15 cellular contexts compared by ENCODE assay signal in the genomic region with DNA sequence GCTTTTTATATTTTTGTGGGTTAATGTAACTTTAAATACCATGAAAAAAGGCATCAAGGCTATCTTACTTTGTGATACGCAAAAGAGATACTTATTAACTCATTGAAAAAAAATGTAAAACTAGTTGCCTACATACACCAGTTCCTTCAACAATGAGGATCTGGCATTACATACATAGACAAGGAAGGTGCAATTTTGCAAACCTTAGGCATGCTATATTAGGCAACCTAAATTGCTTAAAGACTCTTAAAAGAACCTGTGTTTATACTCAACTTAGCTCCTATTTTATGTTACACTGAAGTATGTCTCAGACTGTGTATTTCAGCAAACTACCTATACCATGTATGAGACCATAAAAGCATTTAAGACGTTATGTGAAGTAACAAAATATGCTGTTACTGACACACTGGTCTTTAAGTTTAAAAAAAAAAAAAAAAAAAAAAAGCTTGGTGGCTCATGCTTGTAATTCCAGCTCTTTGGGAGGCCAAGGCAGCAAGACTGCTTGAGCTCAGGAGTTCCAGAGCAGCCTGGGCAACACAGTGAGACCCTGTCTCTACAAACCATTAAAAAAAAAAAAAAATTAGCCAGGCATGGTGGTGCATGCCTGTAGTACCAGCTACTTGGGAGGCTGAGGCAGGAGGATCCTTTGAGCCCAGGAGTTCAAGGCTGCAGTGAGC.
"Had no signal": no experiment of that assay in that cellular context is flagged by ENCODE, and none has a peak within 500 bp of the region (broad histone marks: within the 10 kb centered on the region; RNA-seq: fewer than 3 reads in every experiment).

No MANE protein-coding gene starts in this region.

- H3K4me3 Mint-ChIP-seq: activated B cell treated with CpG ODN at 0.5 μM for 24 hours; activated CD4-positive, alpha-beta memory T cell treated with anti-CD3 and anti-CD28 coated beads for 36 hours; activated naive CD8-positive, alpha-beta T cell treated with anti-CD3 and anti-CD28 coated beads, Interleukin-2, amount 10 ng/mL, durations not matched to agents 7 days and 5 days; brain; endodermal cell; stimulated activated naive CD8-positive, alpha-beta T cell treated with anti-CD3 and anti-CD28 coated beads, Interleukin-15, Interleukin-2, amounts not matched to agents 100 ng/mL and 50 ng/mL, for 24 hours had no signal

- DNase-seq: activated B cell treated with CpG ODN at 0.5 μM for 24 hours; activated CD4-positive, alpha-beta memory T cell treated with anti-CD3 and anti-CD28 coated beads for 36 hours; activated CD4-positive, alpha-beta T cell treated with anti-CD3 and anti-CD28 coated beads for 4 hours; activated naive CD4-positive, alpha-beta T cell; activated naive CD8-positive, alpha-beta T cell treated with anti-CD3 and anti-CD28 coated beads, Interleukin-2, amount 10 ng/mL, durations not matched to agents 7 days and 5 days; anterior cingulate cortex; central memory CD4-positive, alpha-beta T cell; colonic mucosa; endodermal cell; hypothalamus; left lung; stimulated activated CD4-positive, alpha-beta T cell treated with anti-CD3 and anti-CD28 coated beads, Interleukin-2, amount 100 ng/mL, for 24 hours; transverse colon had no signal

- H3K27me3 Mint-ChIP-seq: activated B cell treated with CpG ODN at 0.5 μM for 24 hours; activated CD4-positive, alpha-beta memory T cell treated with anti-CD3 and anti-CD28 coated beads for 36 hours; activated naive CD8-positive, alpha-beta T cell treated with anti-CD3 and anti-CD28 coated beads, Interleukin-2, amount 10 ng/mL, durations not matched to agents 7 days and 5 days; brain; stimulated activated naive CD8-positive, alpha-beta T cell treated with anti-CD3 and anti-CD28 coated beads, Interleukin-15, Interleukin-2, amounts not matched to agents 100 ng/mL and 50 ng/mL, for 24 hours had no signal

- H3K9me3 Mint-ChIP-seq: activated B cell treated with CpG ODN at 0.5 μM for 24 hours; activated CD4-positive, alpha-beta memory T cell treated with anti-CD3 and anti-CD28 coated beads for 36 hours; endodermal cell; stimulated activated naive CD8-positive, alpha-beta T cell treated with anti-CD3 and anti-CD28 coated beads, Interleukin-15, Interleukin-2, amounts not matched to agents 100 ng/mL and 50 ng/mL, for 24 hours had no signal

- H3K27ac Mint-ChIP-seq: activated B cell treated with CpG ODN at 0.5 μM for 24 hours; activated CD4-positive, alpha-beta memory T cell treated with anti-CD3 and anti-CD28 coated beads for 36 hours; activated naive CD8-positive, alpha-beta T cell treated with anti-CD3 and anti-CD28 coated beads, Interleukin-2, amount 10 ng/mL, durations not matched to agents 7 days and 5 days; brain; endodermal cell; stimulated activated naive CD8-positive, alpha-beta T cell treated with anti-CD3 and anti-CD28 coated beads, Interleukin-15, Interleukin-2, amounts not matched to agents 100 ng/mL and 50 ng/mL, for 24 hours had no signal
